In genomic region chr4:151408380-151408629, GRCh38 we compare ENCODE assay signal across 1 cellular context.
TF ChIP-seq lines count a peak whose summit lies in the region.

No MANE protein-coding gene starts in this region.

TF ChIP-seq in WTC11, 78 proteins besides CTCF, POLR2A, EP300 and RAD21 (continued from another document):
- TF ChIP-seq AR (CRISPR knock-in tag; IDR thresholded peaks at IDR 0.05) (no peak), ATF6 (CRISPR knock-in tag; IDR thresholded peaks at IDR 0.05) (no peak), ZNF512 (CRISPR knock-in tag; IDR thresholded peaks at IDR 0.05; ENCODE audit: borderline replicate concordance) (no peak), SMAD4 (CRISPR knock-in tag; IDR thresholded peaks at IDR 0.05) (no peak), ZBTB43 (CRISPR knock-in tag; IDR thresholded peaks at IDR 0.05) (no peak)
